Comparison of ENCODE assay signal across 8 cellular contexts in the genomic region with DNA sequence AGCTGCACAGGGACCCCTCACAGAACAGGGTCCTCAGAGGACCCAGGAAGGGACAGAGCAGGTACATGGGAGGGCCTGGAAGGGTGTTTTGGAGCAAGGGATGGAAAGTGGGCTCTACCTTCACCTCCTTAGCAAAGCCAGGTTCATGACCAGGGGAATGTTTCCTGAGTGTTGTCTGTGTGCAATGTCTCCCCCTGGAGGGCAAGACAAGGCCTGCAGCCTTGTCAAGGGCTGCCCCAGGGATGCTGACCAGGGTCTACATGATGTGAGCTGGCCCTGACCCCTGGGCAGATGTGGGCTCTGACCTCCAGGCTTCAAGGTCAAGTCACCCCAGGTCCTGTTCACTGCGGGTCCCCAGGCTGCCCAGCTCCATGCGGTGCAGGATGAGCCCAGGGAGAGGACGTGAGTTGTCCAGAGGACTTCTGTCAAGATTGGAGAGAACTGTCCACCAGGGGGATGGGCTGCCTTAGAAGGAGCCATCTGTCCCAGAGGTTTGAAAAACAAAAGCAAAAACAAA. TPM values are rescaled to one million over a fixed set of nuclear protein-coding genes. Genes with fewer than 3 reads are reported as not detected.
DNase-seq lines count a peak whose midpoint lies in the region; ATAC-seq and TF ChIP-seq lines count a peak whose summit lies in the region.

No MANE protein-coding gene starts in this region.

- DNase-seq in DMS 273 (lab: John Stamatoyannopoulos, UW; ENCODE audit: unreplicated experiment) (peak; percentile 67), DMS 273 treated with DMSO at 0.1 percent for 48 hours (lab: John Stamatoyannopoulos, UW) (no peak), LNCaP clone FGC (ENCODE audit: low read depth) (peak; percentile 7), caudate nucleus (lab: John Stamatoyannopoulos, UW) (peak in 50 of 61 donors; percentile 4 to 70 (median 36)), kidney epithelial cell (ENCODE audit: low read depth) (no peak)
- peak; percentile 31 to 57 (median 42) for DNase-seq in activated CD4-positive, CD25-positive, alpha-beta regulatory T cell (lab: John Stamatoyannopoulos, UW)
- DNase-seq in stimulated activated CD4-positive, alpha-beta T cell treated with anti-CD3 and anti-CD28 coated beads, Interleukin-2, amount 100 ng/mL, for 24 hours = peak; percentile 74

- H3K4me3 ChIP-seq in LNCaP clone FGC (ENCODE audit: low read depth, low read length) (no peak overlapping the region), kidney epithelial cell (ENCODE audit: low read depth, low read length) (no peak overlapping the region)

- peaks cover 3% of the 10 kb centered on the region for H3K27me3 ChIP-seq in kidney epithelial cell (ENCODE audit: control insufficient read depth, insufficient read depth, low read length)

- peak; percentile 68 for TF ChIP-seq CTCF in LNCaP clone FGC (IDR thresholded peaks at IDR 0.05; ENCODE audit: control insufficient read depth, extremely low read depth, insufficient read depth)
- peak; percentile 85 for TF ChIP-seq CTCF in kidney epithelial cell (IDR thresholded peaks at IDR 0.05; ENCODE audit: insufficient read depth, low read length, poor library complexity, severe bottlenecking)

- no peaks in the 10 kb centered on the region for H3K36me3 ChIP-seq in kidney epithelial cell (ENCODE audit: control insufficient read depth, insufficient read depth, low read length)

- H3K27ac ChIP-seq in caudate nucleus (ENCODE audit: low read depth, low read length) = no peak overlapping the region

- no peak for ATAC-seq in GM21526 (IDR thresholded peaks at IDR 0.05; ENCODE audit: low FRiP score, unreplicated experiment)

RNA-seq across cellular contexts. Expression of gene CEACAM1, which starts 1.0 kb away (rescaled TPM):
- total RNA-seq in kidney epithelial cell = 2.1 and 3.6 TPM in 2 replicates

Comparison
In these comparisons a context has a peak if more than half of its experiments do, and no peak if none do; other contexts are left out.
1. DNase-seq: peak in DMS 273 (single experiment), LNCaP clone FGC (single experiment), activated CD4-positive, CD25-positive, alpha-beta regulatory T cell (4 of 4), caudate nucleus (50 of 61) and stimulated activated CD4-positive, alpha-beta T cell treated with anti-CD3 and anti-CD28 coated beads, Interleukin-2, amount 100 ng/mL, for 24 hours (2 of 2); none in DMS 273 treated with DMSO at 0.1 percent for 48 hours (single experiment) and kidney epithelial cell (single experiment).